In the genomic region with DNA sequence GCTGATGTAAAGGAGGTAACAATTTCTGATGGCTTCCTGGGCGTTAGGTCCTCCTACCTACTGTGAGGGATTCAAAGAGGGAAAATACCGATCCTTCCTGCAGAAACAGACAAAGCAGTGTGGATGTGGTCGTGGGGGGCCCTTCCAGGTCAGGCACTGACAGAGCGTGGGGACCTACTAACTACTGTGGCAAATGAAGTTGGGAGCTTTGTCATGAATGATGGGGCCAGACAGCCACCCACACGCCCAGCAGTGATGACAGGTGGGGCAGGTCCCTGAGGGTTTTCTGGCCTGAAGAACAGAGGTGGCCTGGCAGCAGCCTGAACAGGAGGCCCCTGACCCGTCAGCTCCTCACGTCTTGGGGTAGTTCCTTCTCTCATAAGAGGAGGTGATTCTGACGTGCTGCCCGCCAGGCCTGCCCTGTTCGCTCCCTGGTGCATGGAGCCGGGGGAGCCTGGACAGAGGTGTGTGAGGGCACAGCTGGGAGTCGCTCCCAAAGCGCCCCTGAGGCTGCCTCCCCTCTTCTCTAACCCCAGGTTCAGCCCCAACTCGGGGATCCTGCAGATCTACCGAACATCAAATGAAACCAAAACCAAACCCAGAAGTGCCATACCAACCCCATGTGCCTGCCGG, we compare ENCODE assay signal across 18 cellular contexts. TPM values are rescaled to one million over a fixed set of nuclear protein-coding genes. Genes with fewer than 3 reads are reported as not detected.
DNase-seq lines count a peak whose midpoint lies in the region; ATAC-seq and TF ChIP-seq lines count a peak whose summit lies in the region.
"Had no signal": no experiment of that assay in that cellular context is flagged by ENCODE, and none has a peak within 500 bp of the region (broad histone marks: within the 10 kb centered on the region; RNA-seq: fewer than 3 reads in every experiment).

No MANE protein-coding gene starts in this region.

- intact Hi-C loops in esophagus muscularis mucosa (cut with DNase I): no loop called here

- H3K4me1 Mint-ChIP-seq in activated T-cell treated with anti-CD3 and anti-CD28 coated beads, Interleukin-2, amount 50 U/mL, for 24 hours (ENCODE audit: low read depth): peaks cover 50% of the 10 kb centered on the region
- H3K4me1 Mint-ChIP-seq in activated T-cell treated with anti-CD3 and anti-CD28 coated beads, Interleukin-2, amount 50 U/mL, for 4 hours (ENCODE audit: low read depth): peaks cover 33% of the 10 kb centered on the region
- peaks cover 27% of the 10 kb centered on the region for H3K4me1 Mint-ChIP-seq in activated naive CD8-positive, alpha-beta T cell treated with anti-CD3 and anti-CD28 coated beads, Interleukin-2, amount 10 ng/mL, durations not matched to agents 7 days and 5 days

- no peaks in the 10 kb centered on the region for H3K79me2 ChIP-seq in osteoblast (ENCODE audit: insufficient read depth, low read length)

- H3K27ac ChIP-seq in esophagus muscularis mucosa (replicated peaks in 1 of 4) (no peak overlapping the region), osteoblast (ENCODE audit: low read depth, low read length) (no peak overlapping the region)

- H3K27me3 ChIP-seq in esophagus muscularis mucosa (no peaks in the 10 kb centered on the region), osteoblast (ENCODE audit: insufficient read depth, low read length) (no peaks in the 10 kb centered on the region)

- no peak for TF ChIP-seq CTCF in esophagus muscularis mucosa (IDR thresholded peaks at IDR 0.05)
- no peak for TF ChIP-seq CTCF in osteoblast (IDR thresholded peaks at IDR 0.05; ENCODE audit: extremely low read depth, low read depth, low read length)

- no peak for TF ChIP-seq POLR2A in esophagus muscularis mucosa (IDR thresholded peaks at IDR 0.05; ENCODE audit: low read depth)

- DNase-seq in activated T-cell treated with anti-CD3 and anti-CD28 coated beads, Interleukin-2, amount 50 U/mL, for 24 hours: no peak
- DNase-seq in activated T-cell treated with anti-CD3 and anti-CD28 coated beads, Interleukin-2, amount 50 U/mL, for 4 hours: no peak
- DNase-seq in activated naive CD8-positive, alpha-beta T cell treated with anti-CD3 and anti-CD28 coated beads, Interleukin-2, amount 10 ng/mL, durations not matched to agents 7 days and 5 days: no peak
- DNase-seq in esophagus muscularis mucosa (ENCODE audit: extremely low spot score) (peak; percentile 74), osteoblast (ENCODE audit: insufficient read length, low spot score, missing footprints) (peak; percentile 71), mesenteric fat pad (ENCODE audit: low spot score) (no peak)
- DNase-seq: CD8-positive, alpha-beta memory T cell; DND-41; GDM1; GOT3; NCI-H1048; NCI-H1436 treated with DMSO at 0.1 percent for 48 hours; NCI-H2081; NCI-H748 treated with DMSO at 0.1 percent for 48 hours; OCI-M1 had no signal

- H4K20me1 ChIP-seq in osteoblast (ENCODE audit: insufficient read depth, low read length): no peaks in the 10 kb centered on the region

- no peak for TF ChIP-seq EP300 in esophagus muscularis mucosa (IDR thresholded peaks at IDR 0.05)

- no peak overlapping the region for H3K4me2 ChIP-seq in osteoblast (ENCODE audit: insufficient read depth, low read length)

- H3K9me3 ChIP-seq in esophagus muscularis mucosa: no peaks in the 10 kb centered on the region
- no peaks in the 10 kb centered on the region for H3K9me3 ChIP-seq in osteoblast (ENCODE audit: low read depth, low read length)

- no peaks in the 10 kb centered on the region for H3K27me3 Mint-ChIP-seq in activated T-cell treated with anti-CD3 and anti-CD28 coated beads, Interleukin-2, amount 50 U/mL, for 24 hours
- no peaks in the 10 kb centered on the region for H3K27me3 Mint-ChIP-seq in activated T-cell treated with anti-CD3 and anti-CD28 coated beads, Interleukin-2, amount 50 U/mL, for 4 hours (ENCODE audit: low read depth)
- H3K27me3 Mint-ChIP-seq in activated naive CD8-positive, alpha-beta T cell treated with anti-CD3 and anti-CD28 coated beads, Interleukin-2, amount 10 ng/mL, durations not matched to agents 7 days and 5 days: no peaks in the 10 kb centered on the region
- H3K27me3 Mint-ChIP-seq: CD8-positive, alpha-beta memory T cell had no signal

- H3K36me3 ChIP-seq in esophagus muscularis mucosa (peaks cover 0 to 22% (median 20%) of the 10 kb centered on the region in 4 donors), osteoblast (ENCODE audit: insufficient read depth, low read length) (no peaks in the 10 kb centered on the region)

- H3K27ac Mint-ChIP-seq in activated T-cell treated with anti-CD3 and anti-CD28 coated beads, Interleukin-2, amount 50 U/mL, for 24 hours: peak overlapping the region; percentile 71
- H3K27ac Mint-ChIP-seq in activated naive CD8-positive, alpha-beta T cell treated with anti-CD3 and anti-CD28 coated beads, Interleukin-2, amount 10 ng/mL, durations not matched to agents 7 days and 5 days: peak overlapping the region; percentile 39

- ATAC-seq in activated T-cell treated with anti-CD3 and anti-CD28 coated beads, Interleukin-2, amount 50 U/mL, for 4 hours: no peak
- no peak for ATAC-seq in activated naive CD8-positive, alpha-beta T cell treated with anti-CD3 and anti-CD28 coated beads, Interleukin-2, amount 10 ng/mL, durations not matched to agents 7 days and 5 days (ENCODE audit: low read depth)
- no peak for ATAC-seq in GM21576 (IDR thresholded peaks at IDR 0.05; ENCODE audit: unreplicated experiment)
- no peak for ATAC-seq in GM18511 (IDR thresholded peaks at IDR 0.05; ENCODE audit: unreplicated experiment)
- ATAC-seq: GM12878 had no signal

- peaks cover 65% of the 10 kb centered on the region for H3K36me3 Mint-ChIP-seq in activated T-cell treated with anti-CD3 and anti-CD28 coated beads, Interleukin-2, amount 50 U/mL, for 24 hours (ENCODE audit: low read depth)
- peaks cover 2% of the 10 kb centered on the region for H3K36me3 Mint-ChIP-seq in activated T-cell treated with anti-CD3 and anti-CD28 coated beads, Interleukin-2, amount 50 U/mL, for 4 hours (ENCODE audit: insufficient read depth)
- H3K36me3 Mint-ChIP-seq in activated naive CD8-positive, alpha-beta T cell treated with anti-CD3 and anti-CD28 coated beads, Interleukin-2, amount 10 ng/mL, durations not matched to agents 7 days and 5 days: peaks cover 27% of the 10 kb centered on the region

- WGBS in esophagus muscularis mucosa: 88% methylated on average over 16 of the region's 16 CpGs

- no peaks in the 10 kb centered on the region for H3K9me3 Mint-ChIP-seq in activated T-cell treated with anti-CD3 and anti-CD28 coated beads, Interleukin-2, amount 50 U/mL, for 24 hours
- no peaks in the 10 kb centered on the region for H3K9me3 Mint-ChIP-seq in activated T-cell treated with anti-CD3 and anti-CD28 coated beads, Interleukin-2, amount 50 U/mL, for 4 hours
- H3K9me3 Mint-ChIP-seq in activated naive CD8-positive, alpha-beta T cell treated with anti-CD3 and anti-CD28 coated beads, Interleukin-2, amount 10 ng/mL, durations not matched to agents 7 days and 5 days: no peaks in the 10 kb centered on the region
- H3K9me3 Mint-ChIP-seq: CD8-positive, alpha-beta memory T cell had no signal

- H3K4me3 ChIP-seq in esophagus muscularis mucosa (no peak overlapping the region), osteoblast (ENCODE audit: insufficient read depth, low read length) (no peak overlapping the region)
- H3K4me3 ChIP-seq: GM12878 had no signal

- H3K4me1 ChIP-seq in esophagus muscularis mucosa (peaks cover 26 to 45% (median 39%) of the 10 kb centered on the region in 4 donors), osteoblast (ENCODE audit: insufficient read depth, low read length) (peaks cover 10% of the 10 kb centered on the region)

- POLR2A ChIA-PET in activated naive CD8-positive, alpha-beta T cell treated with anti-CD3 and anti-CD28 coated beads, Interleukin-2, amount 10 ng/mL, durations not matched to agents 7 days and 5 days (lab: Charles Lee): no interaction called here

- no peak overlapping the region for H3K4me3 Mint-ChIP-seq in activated T-cell treated with anti-CD3 and anti-CD28 coated beads, Interleukin-2, amount 50 U/mL, for 24 hours
- no peak overlapping the region for H3K4me3 Mint-ChIP-seq in activated T-cell treated with anti-CD3 and anti-CD28 coated beads, Interleukin-2, amount 50 U/mL, for 4 hours
- no peak overlapping the region for H3K4me3 Mint-ChIP-seq in activated naive CD8-positive, alpha-beta T cell treated with anti-CD3 and anti-CD28 coated beads, Interleukin-2, amount 10 ng/mL, durations not matched to agents 7 days and 5 days

- no peak overlapping the region for H2AFZ ChIP-seq in osteoblast (ENCODE audit: low read length)

RNA-seq across cellular contexts. Expression of a gene that starts 4.2 kb away (rescaled TPM):
- total RNA-seq in activated T-cell treated with anti-CD3 and anti-CD28 coated beads, Interleukin-2, amount 50 U/mL, for 4 hours: 10 to 100 TPM; 36.8 to 43.2 (median 42.5) TPM
- total RNA-seq in activated naive CD8-positive, alpha-beta T cell treated with anti-CD3 and anti-CD28 coated beads, Interleukin-2, amount 10 ng/mL, durations not matched to agents 7 days and 5 days: 10 to 100 TPM; 74.0 to 81.2 TPM
- total RNA-seq in esophagus muscularis mucosa (10 to 100 TPM; 17.9 to 55.1 (median 32.7) TPM), osteoblast (27.9 and 28.3 TPM in 2 replicates), mesenteric fat pad (18.5 TPM)

RNA-seq across cellular contexts. Expression of a gene that starts 39.8 kb away (rescaled TPM):
- 1 to 10 TPM; 5.4 to 9.4 (median 7.4) TPM for total RNA-seq in activated T-cell treated with anti-CD3 and anti-CD28 coated beads, Interleukin-2, amount 50 U/mL, for 4 hours
- total RNA-seq in activated naive CD8-positive, alpha-beta T cell treated with anti-CD3 and anti-CD28 coated beads, Interleukin-2, amount 10 ng/mL, durations not matched to agents 7 days and 5 days: 10 to 100 TPM; 44.1 to 45.6 TPM
- total RNA-seq in esophagus muscularis mucosa: 10 to 100 TPM in 3 of 4 donors, 1 to 10 TPM in 1; 9.1 to 17.1 (median 13.3) TPM
- 8.7 and 12.7 TPM in 2 replicates for total RNA-seq in osteoblast
- total RNA-seq in mesenteric fat pad: 9.4 TPM

Comparison
In these comparisons a context has a peak if more than half of its experiments do, and no peak if none do; other contexts are left out.
1. DNase-seq: peak in esophagus muscularis mucosa (single experiment) and osteoblast (single experiment); none in activated T-cell treated with anti-CD3 and anti-CD28 coated beads, Interleukin-2, amount 50 U/mL, for 24 hours (single experiment), activated T-cell treated with anti-CD3 and anti-CD28 coated beads, Interleukin-2, amount 50 U/mL, for 4 hours (single experiment), activated naive CD8-positive, alpha-beta T cell treated with anti-CD3 and anti-CD28 coated beads, Interleukin-2, amount 10 ng/mL, durations not matched to agents 7 days and 5 days (single experiment) and mesenteric fat pad (single experiment).